ENCODE assay signal across 25 cellular contexts in the genomic region with DNA sequence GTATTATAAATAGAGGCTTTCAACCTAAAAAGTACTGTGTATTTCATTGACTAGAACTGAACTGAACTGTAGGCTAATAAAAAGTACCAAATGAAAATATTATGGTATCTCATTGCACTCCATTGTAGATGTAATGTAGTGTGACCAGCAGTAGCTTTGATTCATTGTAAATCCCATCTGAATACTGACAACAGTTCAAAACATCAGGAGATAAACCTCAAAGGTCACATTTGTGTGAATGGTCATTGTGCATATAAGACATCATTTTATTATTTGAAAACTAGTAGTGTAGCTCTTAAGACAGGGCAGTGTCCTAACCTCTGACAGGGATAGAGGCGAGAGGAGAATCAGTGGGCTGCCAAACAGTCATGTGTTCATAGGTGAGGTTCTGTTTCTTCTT.
"Had no signal": no experiment of that assay in that cellular context is flagged by ENCODE, and none has a peak within 500 bp of the region (broad histone marks: within the 10 kb centered on the region; RNA-seq: fewer than 3 reads in every experiment).

No MANE protein-coding gene starts in this region.

- H3K27ac ChIP-seq: neural progenitor cell, pancreas, prostate gland, right lobe of liver, sigmoid colon, suprapubic skin, testis, tibial artery, transverse colon, upper lobe of right lung, uterus had no signal

- H3K4me1 ChIP-seq: prostate gland, upper lobe of right lung had no signal

- H3K4me3 ChIP-seq: neural progenitor cell, pancreas, prostate gland, right lobe of liver, sigmoid colon, suprapubic skin, testis, tibial artery, transverse colon, upper lobe of right lung, uterus had no signal

- H3K9me3 ChIP-seq: pancreas, prostate gland, right lobe of liver, sigmoid colon, suprapubic skin, testis, tibial artery, transverse colon, upper lobe of right lung, uterus had no signal

- DNase-seq: naive thymus-derived CD4-positive, alpha-beta T cell; natural killer cell; nucleus accumbens; pancreas; right cardiac atrium; right lobe of liver; sigmoid colon; small intestine; stimulated activated CD4-positive, alpha-beta T cell treated with anti-CD3 and anti-CD28 coated beads, Interleukin-12 subunit alpha, Interleukin-12 subunit beta, amount 100 ng/mL, for 4 hours; stimulated activated CD4-positive, alpha-beta T cell treated with anti-CD3 and anti-CD28 coated beads, Interleukin-1b, Interleukin-23, amount 100 ng/mL, for 48 hours; stimulated activated CD4-positive, alpha-beta T cell treated with anti-CD3 and anti-CD28 coated beads, Interleukin-4, amount 100 ng/mL, for 1 hour; stimulated activated CD4-positive, alpha-beta T cell treated with anti-CD3 and anti-CD28 coated beads, Interleukin-4, amount 100 ng/mL, for 4 hours; stimulated activated CD8-positive, alpha-beta memory T cell treated with anti-CD3 and anti-CD28 coated beads, Interleukin-4, amount 100 ng/mL, for 48 hours; stimulated activated naive CD4-positive, alpha-beta T cell; stimulated activated naive CD8-positive, alpha-beta T cell treated with anti-CD3 and anti-CD28 coated beads, Interleukin-15, amount 100 ng/mL, for 72 hours; stimulated activated naive CD8-positive, alpha-beta T cell treated with anti-CD3 and anti-CD28 coated beads, Interleukin-15, Interleukin-2, amounts not matched to agents 100 U/mL and 50 U/mL, for 24 hours; substantia nigra; testis; tibial artery; transverse colon; upper lobe of right lung; uterus had no signal

- H3K27me3 ChIP-seq: neural progenitor cell, pancreas, right lobe of liver, sigmoid colon, suprapubic skin, testis, tibial artery, transverse colon, upper lobe of right lung, uterus had no signal

- H3K36me3 ChIP-seq: neural progenitor cell, pancreas, prostate gland, right lobe of liver, sigmoid colon, tibial artery, transverse colon, upper lobe of right lung, uterus had no signal

- H3K4me2 ChIP-seq: neural progenitor cell had no signal

- H2AFZ ChIP-seq: neural progenitor cell had no signal
